In the genomic region with DNA sequence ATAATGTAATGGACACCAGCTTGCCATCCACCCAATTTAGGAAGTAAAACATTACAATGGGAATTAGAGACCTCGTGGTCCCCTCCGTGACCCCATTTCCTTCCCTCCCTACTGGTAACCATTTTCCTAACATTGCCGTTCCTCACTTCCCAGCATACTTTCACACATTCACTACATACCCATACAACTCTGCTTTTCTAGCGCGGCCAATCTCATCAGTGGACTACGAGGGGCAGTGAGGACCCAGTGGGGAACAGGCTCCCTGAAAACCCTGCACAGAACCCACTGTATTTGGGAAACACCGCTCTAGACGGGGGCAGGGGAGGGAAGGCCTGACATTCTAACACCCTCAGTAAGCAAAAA, we compare ENCODE assay signal across 8 cellular contexts. TPM values are rescaled to one million over a fixed set of nuclear protein-coding genes. Genes with fewer than 3 reads are reported as not detected.
A peak's percentile ranks its signal among the peaks of the same experiment; 100 is the strongest.
DNase-seq lines count a peak whose midpoint lies in the region; ATAC-seq and TF ChIP-seq lines count a peak whose summit lies in the region.

No MANE protein-coding gene starts in this region.

- H3K9me3 ChIP-seq in SK-N-MC (ENCODE audit: low read depth, low read length), result no peaks in the 10 kb centered on the region
- H3K9me3 ChIP-seq in parathyroid adenoma (ENCODE audit: control insufficient read depth, low read length), result no peaks in the 10 kb centered on the region

- H3K4me3 ChIP-seq in SK-N-MC (peak overlapping the region; percentile 62; the same call in 1 of the 2 replicates), fibroblast of mammary gland (ENCODE audit: control insufficient read depth, low read depth, low read length) (peak overlapping the region; percentile 87), parathyroid adenoma (ENCODE audit: low read depth, low read length) (peak overlapping the region; percentile 67)

- TF ChIP-seq CTCF in fibroblast of mammary gland (conservative IDR thresholded peaks at IDR 0.05; ENCODE audit: control insufficient read depth, insufficient read depth, low read depth, low read length) (no peak), parathyroid adenoma (IDR thresholded peaks at IDR 0.05) (no peak), GM10248 (IDR thresholded peaks at IDR 0.05; ENCODE audit: control extremely low read depth, extremely low read depth, low read depth, missing control alignments) (no peak)

- CTCF ChIA-PET in GM10248 (lab: Yijun Ruan, JAX), result interaction anchor here (1.4 to 2.2 kb wide), 5 partner anchors 8 to 128 kb away, joined by 3 to 9 read pairs (median 5); no protein-coding TSS in a partner anchor

- ATAC-seq in GM21825 (IDR thresholded peaks at IDR 0.05; ENCODE audit: unreplicated experiment) (peak; percentile 11), HG03460 (IDR thresholded peaks at IDR 0.05; ENCODE audit: unreplicated experiment) (no peak)

- DNase-seq in ELR (ENCODE audit: low read depth), result peak; percentile 33
- no peak for DNase-seq in SK-N-MC (ENCODE audit: low read depth, low spot score)
- no peak for DNase-seq in fibroblast of mammary gland (ENCODE audit: low read depth)
- no peak for DNase-seq in A172 (ENCODE audit: low spot score)
- DNase-seq in GM10248 (ENCODE audit: extremely low spot score), result no peak

- POLR2A ChIA-PET in GM10248 (lab: Yijun Ruan, JAX), result no interaction called here

- no peak overlapping the region for H3K27ac ChIP-seq in SK-N-MC
- peak overlapping the region; percentile 92 for H3K27ac ChIP-seq in parathyroid adenoma

- H3K36me3 ChIP-seq in SK-N-MC (ENCODE audit: insufficient read depth, low read length), result no peaks in the 10 kb centered on the region
- H3K36me3 ChIP-seq in parathyroid adenoma (ENCODE audit: control insufficient read depth, insufficient read depth, low read length), result no peaks in the 10 kb centered on the region

- peaks cover 15% of the 10 kb centered on the region for H3K79me2 ChIP-seq in parathyroid adenoma

- no peaks in the 10 kb centered on the region for H3K4me1 ChIP-seq in parathyroid adenoma

- peak overlapping the region; percentile 84 for H3K4me2 ChIP-seq in parathyroid adenoma (ENCODE audit: low read length)

- H2AFZ ChIP-seq in parathyroid adenoma, result peak overlapping the region; percentile 97

- no peaks in the 10 kb centered on the region for H3K27me3 ChIP-seq in parathyroid adenoma (ENCODE audit: control insufficient read depth, insufficient read depth, low read length)

- H3K9ac ChIP-seq in SK-N-MC (ENCODE audit: insufficient read length) (no peak overlapping the region), parathyroid adenoma (peak overlapping the region; percentile 80)

RNA-seq across cellular contexts. Expression of a gene that starts 1.1 kb away (rescaled TPM):
- 5.6 and 9.7 TPM in 2 replicates for total RNA-seq in A172 (2014; rRNA removed; shearing (Covaris generic))

RNA-seq across cellular contexts. Expression of a gene that starts 53.9 kb away (rescaled TPM):
- 47.8 and 53.7 TPM in 2 replicates for total RNA-seq in A172 (2014; rRNA removed; shearing (Covaris generic))
